14 cellular contexts compared by ENCODE assay signal in genomic region chr4:141497627-141498026, GRCh38.
DNase-seq lines count a peak whose midpoint lies in the region; ATAC-seq and TF ChIP-seq lines count a peak whose summit lies in the region.
"Had no signal": no experiment of that assay in that cellular context is flagged by ENCODE, and none has a peak within 500 bp of the region (broad histone marks: within the 10 kb centered on the region; RNA-seq: fewer than 3 reads in every experiment).

No MANE protein-coding gene starts in this region.

- no peak overlapping the region for H3K4me3 Mint-ChIP-seq in natural killer cell treated with Interleukin-12 subunit alpha and Interleukin-12 subunit beta and Interleukin-15 and Interleukin-18, amount 100 ng/mL, for 72 hours
- H3K4me3 Mint-ChIP-seq in natural killer cell (no peak overlapping the region), immature natural killer cell (no peak overlapping the region)

- no peaks in the 10 kb centered on the region for H3K36me3 Mint-ChIP-seq in natural killer cell treated with Interleukin-12 subunit alpha and Interleukin-12 subunit beta and Interleukin-15 and Interleukin-18, amount 100 ng/mL, for 72 hours
- H3K36me3 Mint-ChIP-seq in natural killer cell (no peaks in the 10 kb centered on the region), immature natural killer cell (no peaks in the 10 kb centered on the region)

- H3K27ac Mint-ChIP-seq in natural killer cell treated with Interleukin-12 subunit alpha and Interleukin-12 subunit beta and Interleukin-15 and Interleukin-18, amount 100 ng/mL, for 72 hours: no peak overlapping the region
- no peak overlapping the region for H3K27ac Mint-ChIP-seq in natural killer cell
- H3K27ac Mint-ChIP-seq in immature natural killer cell: no peak overlapping the region

- H3K27me3 Mint-ChIP-seq in natural killer cell treated with Interleukin-12 subunit alpha and Interleukin-12 subunit beta and Interleukin-15 and Interleukin-18, amount 100 ng/mL, for 72 hours: no peaks in the 10 kb centered on the region
- H3K27me3 Mint-ChIP-seq in natural killer cell (ENCODE audit: low read depth in 2 of 2): no peaks in the 10 kb centered on the region
- H3K27me3 Mint-ChIP-seq in immature natural killer cell (ENCODE audit: low read depth in 3 of 3): peaks cover 0 to 3% (median 0%) of the 10 kb centered on the region in 3 donors

- no peak for TF ChIP-seq CTCF in natural killer cell (IDR thresholded peaks at IDR 0.05)

- no peak for DNase-seq in natural killer cell treated with Interleukin-12 subunit alpha and Interleukin-12 subunit beta and Interleukin-15 and Interleukin-18, amount 100 ng/mL, for 72 hours (ENCODE audit: low spot score)
- DNase-seq in natural killer cell (no peak), cerebellar cortex (ENCODE audit: low spot score) (no peak), immature natural killer cell (no peak), 8988T (no peak), HUDEP-2 (lab: John Stamatoyannopoulos, UW; ENCODE audit: unreplicated experiment in 76 of 76) (no peak)
- DNase-seq: activated naive CD4-positive, alpha-beta T cell treated with anti-CD3 and anti-CD28 coated beads, Interleukin-2, amount 50 U/mL, for 16 hours; colonic mucosa; HCEC 1CT; left lung; SJCRH30 had no signal

- peak; percentile 66 to 92 for ATAC-seq in natural killer cell treated with Interleukin-12 subunit alpha and Interleukin-12 subunit beta and Interleukin-15 and Interleukin-18, amount 100 ng/mL, for 72 hours
- ATAC-seq in natural killer cell (no peak), GM21737 (IDR thresholded peaks at IDR 0.05; ENCODE audit: unreplicated experiment) (peak; percentile 92), HG03159 (IDR thresholded peaks at IDR 0.05; ENCODE audit: unreplicated experiment) (peak; percentile 92)
- ATAC-seq: A549, left lung had no signal

- intact Hi-C loops in natural killer cell (cut with micrococcal nuclease): no loop called here

- peaks cover 6% of the 10 kb centered on the region for H3K9me3 Mint-ChIP-seq in natural killer cell treated with Interleukin-12 subunit alpha and Interleukin-12 subunit beta and Interleukin-15 and Interleukin-18, amount 100 ng/mL, for 72 hours
- peaks cover 0 to 2% of the 10 kb centered on the region in 2 donors for H3K9me3 Mint-ChIP-seq in natural killer cell
- H3K9me3 Mint-ChIP-seq in immature natural killer cell: peaks cover 0 to 17% (median 1%) of the 10 kb centered on the region in 6 donors

- no peaks in the 10 kb centered on the region for H3K4me1 Mint-ChIP-seq in natural killer cell treated with Interleukin-12 subunit alpha and Interleukin-12 subunit beta and Interleukin-15 and Interleukin-18, amount 100 ng/mL, for 72 hours (ENCODE audit: low read depth in 2 of 2)
- H3K4me1 Mint-ChIP-seq in natural killer cell (peaks cover 0 to 5% of the 10 kb centered on the region in 2 donors), immature natural killer cell (peaks cover 0 to 13% of the 10 kb centered on the region in 2 donors)

Comparison
In these comparisons a context has a peak if more than half of its experiments do, and no peak if none do; other contexts are left out.
1. ATAC-seq: peak in natural killer cell treated with Interleukin-12 subunit alpha and Interleukin-12 subunit beta and Interleukin-15 and Interleukin-18, amount 100 ng/mL, for 72 hours (2 of 2), GM21737 (single experiment) and HG03159 (single experiment); none in natural killer cell (0 of 3).